ENCODE assay signal across 9 cellular contexts in genomic region chr1:156707027-156707426, GRCh38. TPM values are rescaled to one million over a fixed set of nuclear protein-coding genes. Genes with fewer than 3 reads are reported as not detected.
A peak's percentile ranks its signal among the peaks of the same experiment; 100 is the strongest.
DNase-seq lines count a peak whose midpoint lies in the region; ATAC-seq and TF ChIP-seq lines count a peak whose summit lies in the region.
"Had no signal": no experiment of that assay in that cellular context is flagged by ENCODE, and none has a peak within 500 bp of the region (broad histone marks: within the 10 kb centered on the region; RNA-seq: fewer than 3 reads in every experiment).

No MANE protein-coding gene starts in this region.

- CTCF ChIA-PET in mammary epithelial cell (lab: Charles Lee; ENCODE audit: low non-redundant PET) = no interaction called here

- H4K20me1 ChIP-seq in mammary epithelial cell (ENCODE audit: insufficient read depth, low read length) = no peaks in the 10 kb centered on the region

- H3K9me3 ChIP-seq in breast epithelium (no peaks in the 10 kb centered on the region), mammary epithelial cell (replicated peaks; ENCODE audit: insufficient read depth, low read length) (no peaks in the 10 kb centered on the region), iPS-20b (ENCODE audit: insufficient read depth, low read depth, low read length) (no peaks in the 10 kb centered on the region), thoracic aorta (no peaks in the 10 kb centered on the region)

- no peak for TF ChIP-seq POLR2A in breast epithelium (IDR thresholded peaks at IDR 0.05)

- DNase-seq in breast epithelium (ENCODE audit: low spot score in 2 of 2) (no peak), mammary epithelial cell (no peak), thoracic aorta (ENCODE audit: low spot score) (no peak), NCI-H2107 (lab: John Stamatoyannopoulos, UW) (no peak), NK-92 (lab: John Stamatoyannopoulos, UW; ENCODE audit: unreplicated experiment) (no peak)
- DNase-seq: cerebellar nuclear complex had no signal

- dilution Hi-C loops in mammary epithelial cell (cut with HindIII; ENCODE audit: low sequenced_read_pairs) = no loop called here

- no peak overlapping the region for H2AFZ ChIP-seq in mammary epithelial cell (ENCODE audit: low read depth, low read length)

- no peak overlapping the region for H3K4me2 ChIP-seq in mammary epithelial cell (ENCODE audit: insufficient read depth, low read depth, low read length)

- 50% methylated on average over 4 of the region's 5 CpGs for WGBS in mammary epithelial cell (ENCODE audit: low coverage, missing lambda C conversion rate)

- H3K27me3 ChIP-seq in breast epithelium (no peaks in the 10 kb centered on the region), mammary epithelial cell (ENCODE audit: insufficient read depth, low read length) (no peaks in the 10 kb centered on the region), iPS-20b (ENCODE audit: insufficient read depth, low read length) (peaks cover 34% of the 10 kb centered on the region), thoracic aorta (replicated peaks; ENCODE audit: insufficient read depth) (no peaks in the 10 kb centered on the region)

- H3K4me3 Mint-ChIP-seq in activated T-helper 17 cell treated with anti-CD3 and anti-CD28 coated beads, Interleukin-2, amount 50 U/mL, for 72 hours = peak overlapping the region; percentile 85

- peak overlapping the region; percentile 42 for H3K27ac Mint-ChIP-seq in activated T-helper 17 cell treated with anti-CD3 and anti-CD28 coated beads, Interleukin-2, amount 50 U/mL, for 72 hours

- H3K4me3 ChIP-seq in breast epithelium = peak overlapping the region in 2 of 3 donors; percentile 54 to 72
- H3K4me3 ChIP-seq in mammary epithelial cell (replicated peaks in 1 of 3; ENCODE audit: insufficient read depth in 1 of 3, low read depth in 2 of 3, low read length in 3 of 3) = no peak overlapping the region
- peak overlapping the region; percentile 77 for H3K4me3 ChIP-seq in iPS-20b (ENCODE audit: low read length)
- peak overlapping the region; percentile 74 for H3K4me3 ChIP-seq in thoracic aorta

- H3K79me2 ChIP-seq in mammary epithelial cell (ENCODE audit: insufficient read depth, low read length) = no peaks in the 10 kb centered on the region

- H3K36me3 Mint-ChIP-seq in activated T-helper 17 cell treated with anti-CD3 and anti-CD28 coated beads, Interleukin-2, amount 50 U/mL, for 72 hours (ENCODE audit: low read depth) = no peaks in the 10 kb centered on the region

- ATAC-seq in activated T-helper 17 cell treated with anti-CD3 and anti-CD28 coated beads, Interleukin-2, amount 50 U/mL, for 72 hours (replicated peaks) = no peak
- ATAC-seq in thoracic aorta (ENCODE audit: insufficient number of reproducible peaks, low FRiP score, low read depth) (no peak), HG03342 (IDR thresholded peaks at IDR 0.05; ENCODE audit: unreplicated experiment) (no peak)

- BruUV-seq in mammary epithelial cell (replicated peaks; lab: Mats Ljungman, UMichigan) = no TSS peak

- intact Hi-C loops in breast epithelium (cut with DNase I; ENCODE audit: low total_unique reads) = no loop called here
- intact Hi-C loops in mammary epithelial cell (cut with micrococcal nuclease) = no loop called here

- TF ChIP-seq CTCF in breast epithelium (IDR thresholded peaks at IDR 0.05) (no peak), mammary epithelial cell (conservative IDR thresholded peaks at IDR 0.05 in 1 of 2, IDR thresholded peaks at IDR 0.05 in 1 of 2; ENCODE audit: extremely low read depth in 1 of 2, insufficient read depth in 1 of 2, low read depth in 1 of 2, low read length in 2 of 2) (no peak), thoracic aorta (IDR thresholded peaks at IDR 0.05) (no peak)

- H3K9me3 Mint-ChIP-seq in activated T-helper 17 cell treated with anti-CD3 and anti-CD28 coated beads, Interleukin-2, amount 50 U/mL, for 72 hours = no peaks in the 10 kb centered on the region

- in situ Hi-C loops in mammary epithelial cell (cut with MboI; ENCODE audit: low sequenced_read_pairs in 2 of 2) = no loop called here

- peaks cover 11% of the 10 kb centered on the region for H3K4me1 Mint-ChIP-seq in activated T-helper 17 cell treated with anti-CD3 and anti-CD28 coated beads, Interleukin-2, amount 50 U/mL, for 72 hours

- H3K4me1 ChIP-seq in breast epithelium (peaks cover 49 to 65% of the 10 kb centered on the region in 2 donors), mammary epithelial cell (ENCODE audit: insufficient read depth, low read length) (peaks cover 54% of the 10 kb centered on the region), iPS-20b (ENCODE audit: insufficient read depth, low read length) (peaks cover 58% of the 10 kb centered on the region), thoracic aorta (ENCODE audit: control insufficient read depth in 1 of 2, low read depth in 2 of 2) (peaks cover 28 to 41% of the 10 kb centered on the region in 2 donors)

- no peak overlapping the region for H3K9ac ChIP-seq in mammary epithelial cell (ENCODE audit: insufficient read depth, low read length)
- peak overlapping the region; percentile 79; the same call in 1 of the 2 replicates for H3K9ac ChIP-seq in iPS-20b (ENCODE audit: low read depth, low read length)

- H3K27ac ChIP-seq in breast epithelium (peak overlapping the region; percentile 92 to 94), mammary epithelial cell (ENCODE audit: insufficient read depth, low read depth, low read length) (no peak overlapping the region), iPS-20b (ENCODE audit: low read length) (peak overlapping the region; percentile 78), thoracic aorta (peak overlapping the region; percentile 64 to 69)

- no peaks in the 10 kb centered on the region for H3K36me3 ChIP-seq in breast epithelium
- H3K36me3 ChIP-seq in mammary epithelial cell (ENCODE audit: insufficient read depth, low read length) = no peaks in the 10 kb centered on the region
- no peaks in the 10 kb centered on the region; the same call in 1 of the 2 replicates for H3K36me3 ChIP-seq in iPS-20b (ENCODE audit: insufficient read depth, low read depth, low read length)
- no peaks in the 10 kb centered on the region for H3K36me3 ChIP-seq in thoracic aorta

- peaks cover 12% of the 10 kb centered on the region for H3K27me3 Mint-ChIP-seq in activated T-helper 17 cell treated with anti-CD3 and anti-CD28 coated beads, Interleukin-2, amount 50 U/mL, for 72 hours

RNA-seq across cellular contexts. Expression of gene CRABP2, which starts 1.6 kb away (rescaled TPM):
- 10 to 100 TPM in 2 of 3 donors, 1 to 10 TPM in 1; 4.2 to 61.6 (median 28.2) TPM for total RNA-seq in breast epithelium
- 10 to 100 TPM in 1 of 2 donors, 1 to 10 TPM in 1; 7.0 to 29.5 TPM for total RNA-seq in mammary epithelial cell
- polyA plus RNA-seq in mammary epithelial cell = 6.2 TPM
- 1.3 TPM for polyA minus RNA-seq in mammary epithelial cell
- total RNA-seq in activated T-helper 17 cell treated with anti-CD3 and anti-CD28 coated beads, Interleukin-2, amount 50 U/mL, for 72 hours = 1 to 10 TPM; 2.2 to 4.4 TPM
- total RNA-seq in thoracic aorta = 1 to 10 TPM; 1.3 to 7.0 TPM

RNA-seq across cellular contexts. Expression of gene METTL25B, which starts 21.2 kb away (rescaled TPM):
- 10 to 100 TPM; 15.5 to 41.3 (median 30.2) TPM for total RNA-seq in breast epithelium
- 10 to 100 TPM in 1 of 2 donors, 1 to 10 TPM in 1; 9.3 to 24.3 TPM for total RNA-seq in mammary epithelial cell
- 10.5 TPM for polyA plus RNA-seq in mammary epithelial cell
- 19.3 TPM for polyA minus RNA-seq in mammary epithelial cell
- 10 to 100 TPM; 29.0 to 51.6 TPM for total RNA-seq in activated T-helper 17 cell treated with anti-CD3 and anti-CD28 coated beads, Interleukin-2, amount 50 U/mL, for 72 hours
- total RNA-seq in thoracic aorta = 10 to 100 TPM; 15.2 to 17.9 TPM

RNA-seq across cellular contexts. Expression of gene ISG20L2, which starts 21.5 kb away (rescaled TPM):
- total RNA-seq in breast epithelium = 10 to 100 TPM; 13.6 to 25.2 (median 21.0) TPM
- 10 to 100 TPM; 27.0 to 42.7 TPM for total RNA-seq in mammary epithelial cell
- polyA plus RNA-seq in mammary epithelial cell = 62.3 TPM
- polyA minus RNA-seq in mammary epithelial cell = 33.3 TPM
- 10 to 100 TPM; 38.8 to 74.9 TPM for total RNA-seq in activated T-helper 17 cell treated with anti-CD3 and anti-CD28 coated beads, Interleukin-2, amount 50 U/mL, for 72 hours
- total RNA-seq in thoracic aorta = 10 to 100 TPM; 15.0 to 19.8 TPM

RNA-seq across cellular contexts. Expression of gene NES, which starts 29.8 kb away (rescaled TPM):
- total RNA-seq in breast epithelium (10 to 100 TPM in 2 of 3 donors, 1 to 10 TPM in 1; 9.9 to 28.5 (median 14.9) TPM), mammary epithelial cell (10 to 100 TPM in 1 of 2 donors, under 1 TPM in 1; 0.07 to 49.0 TPM), thoracic aorta (10 to 100 TPM; 30.6 to 30.9 TPM)
- polyA plus RNA-seq in mammary epithelial cell = 0.06 TPM
- polyA minus RNA-seq in mammary epithelial cell = not detected
- total RNA-seq in activated T-helper 17 cell treated with anti-CD3 and anti-CD28 coated beads, Interleukin-2, amount 50 U/mL, for 72 hours = under 1 TPM in 1 of 2 donors, not detected in 1; 0.05 TPM

RNA-seq across cellular contexts. Expression of gene MRPL24, which starts 33.9 kb away (rescaled TPM):
- 10 to 100 TPM; 36.6 to 63.9 (median 63.8) TPM for total RNA-seq in breast epithelium
- total RNA-seq in mammary epithelial cell = 10 to 100 TPM; 25.0 to 86.1 TPM
- 121 TPM for polyA plus RNA-seq in mammary epithelial cell
- polyA minus RNA-seq in mammary epithelial cell = 34.3 TPM
- total RNA-seq in activated T-helper 17 cell treated with anti-CD3 and anti-CD28 coated beads, Interleukin-2, amount 50 U/mL, for 72 hours = 10 to 100 TPM; 58.8 to 67.0 TPM
- 10 to 100 TPM; 22.6 to 35.6 TPM for total RNA-seq in thoracic aorta

Comparison
In these comparisons a context has a peak if more than half of its experiments do, and no peak if none do; other contexts are left out.
1. H3K4me3 ChIP-seq: peak in breast epithelium (2 of 3), iPS-20b (single experiment) and thoracic aorta (single experiment); none in mammary epithelial cell (0 of 3).